ENCODE assay signal across 31 cellular contexts in genomic region chr3:23165571-23165970, GRCh38.
"Had no signal": no experiment of that assay in that cellular context is flagged by ENCODE, and none has a peak within 500 bp of the region (broad histone marks: within the 10 kb centered on the region; RNA-seq: fewer than 3 reads in every experiment).

No MANE protein-coding gene starts in this region.

- H3K4me3 Mint-ChIP-seq: mesothelial cell of epicardium; naive B cell; natural killer cell treated with Interleukin-12 subunit alpha and Interleukin-12 subunit beta and Interleukin-15 and Interleukin-18, amount 100 ng/mL, for 72 hours; neural crest cell; stimulated activated naive CD8-positive, alpha-beta T cell treated with anti-CD3 and anti-CD28 coated beads, Interleukin-15, amount 100 ng/mL, for 72 hours had no signal

- FAIRE-seq: endothelial cell of umbilical vein, kidney had no signal

- H3K36me3 ChIP-seq: gastrocnemius medialis, left lung, neutrophil, right atrium auricular region, suprapubic skin, transverse colon, upper lobe of right lung, uterus had no signal

- H3K27me3 ChIP-seq: gastrocnemius medialis, left lung, neutrophil, right atrium auricular region, suprapubic skin, transverse colon, upper lobe of right lung, uterus had no signal

- H3K4me3 ChIP-seq: coronary artery, gastrocnemius medialis, left lung, mucosa of descending colon, right atrium auricular region, smooth muscle cell, suprapubic skin, transverse colon, upper lobe of right lung, uterus had no signal

- H3K27ac Mint-ChIP-seq: mesothelial cell of epicardium; naive B cell; natural killer cell treated with Interleukin-12 subunit alpha and Interleukin-12 subunit beta and Interleukin-15 and Interleukin-18, amount 100 ng/mL, for 72 hours; progenitor cell of endocrine pancreas; stimulated activated naive CD8-positive, alpha-beta T cell treated with anti-CD3 and anti-CD28 coated beads, Interleukin-15, amount 100 ng/mL, for 72 hours had no signal

- H3K9me3 ChIP-seq: gastrocnemius medialis, left lung, mucosa of descending colon, neutrophil, right atrium auricular region, suprapubic skin, transverse colon, upper lobe of right lung, uterus had no signal

- DNase-seq: dermis blood vessel endothelial cell; effector memory CD4-positive, alpha-beta T cell; erythroblast; gastrocnemius medialis; head of caudate nucleus; kidney; left lung; mesenchymal stem cell; mucosa of descending colon; naive B cell; stimulated activated CD4-positive, alpha-beta T cell treated with anti-CD3 and anti-CD28 coated beads, Interleukin-12 subunit alpha, Interleukin-12 subunit beta, amount 100 ng/mL, for 4 hours; stimulated activated CD4-positive, alpha-beta T cell treated with anti-CD3 and anti-CD28 coated beads, Interleukin-1b, Interleukin-23, amount 100 ng/mL, for 48 hours; stimulated activated CD4-positive, alpha-beta T cell treated with anti-CD3 and anti-CD28 coated beads, Interleukin-4, amount 100 ng/mL, for 1 hour; stimulated activated CD8-positive, alpha-beta memory T cell treated with anti-CD3 and anti-CD28 coated beads, Interleukin-4, amount 100 ng/mL, for 48 hours; stimulated activated naive CD4-positive, alpha-beta T cell; stimulated activated naive CD8-positive, alpha-beta T cell treated with anti-CD3 and anti-CD28 coated beads, Interleukin-15, amount 100 ng/mL, for 72 hours; transverse colon; upper lobe of right lung; uterus had no signal

- H3K4me2 ChIP-seq: smooth muscle cell had no signal

- H3K9ac ChIP-seq: parathyroid adenoma had no signal

- ATAC-seq: gastrocnemius medialis; left lung; mucosa of descending colon; natural killer cell treated with Interleukin-12 subunit alpha and Interleukin-12 subunit beta and Interleukin-15 and Interleukin-18, amount 100 ng/mL, for 72 hours; sciatic nerve; stimulated activated naive CD8-positive, alpha-beta T cell treated with anti-CD3 and anti-CD28 coated beads, Interleukin-15, amount 100 ng/mL, for 72 hours had no signal

- H3K4me1 ChIP-seq: left lung, parathyroid adenoma, right atrium auricular region, suprapubic skin, transverse colon, upper lobe of right lung, uterus had no signal

- H3K79me2 ChIP-seq: parathyroid adenoma had no signal

- H3K27ac ChIP-seq: coronary artery, gastrocnemius medialis, left lung, neutrophil, parathyroid adenoma, right atrium auricular region, suprapubic skin, transverse colon, upper lobe of right lung, uterus had no signal

- H3K4me1 Mint-ChIP-seq: mesothelial cell of epicardium, neural crest cell had no signal

- H3K36me3 Mint-ChIP-seq: mesothelial cell of epicardium; natural killer cell treated with Interleukin-12 subunit alpha and Interleukin-12 subunit beta and Interleukin-15 and Interleukin-18, amount 100 ng/mL, for 72 hours had no signal
